In the genomic region with DNA sequence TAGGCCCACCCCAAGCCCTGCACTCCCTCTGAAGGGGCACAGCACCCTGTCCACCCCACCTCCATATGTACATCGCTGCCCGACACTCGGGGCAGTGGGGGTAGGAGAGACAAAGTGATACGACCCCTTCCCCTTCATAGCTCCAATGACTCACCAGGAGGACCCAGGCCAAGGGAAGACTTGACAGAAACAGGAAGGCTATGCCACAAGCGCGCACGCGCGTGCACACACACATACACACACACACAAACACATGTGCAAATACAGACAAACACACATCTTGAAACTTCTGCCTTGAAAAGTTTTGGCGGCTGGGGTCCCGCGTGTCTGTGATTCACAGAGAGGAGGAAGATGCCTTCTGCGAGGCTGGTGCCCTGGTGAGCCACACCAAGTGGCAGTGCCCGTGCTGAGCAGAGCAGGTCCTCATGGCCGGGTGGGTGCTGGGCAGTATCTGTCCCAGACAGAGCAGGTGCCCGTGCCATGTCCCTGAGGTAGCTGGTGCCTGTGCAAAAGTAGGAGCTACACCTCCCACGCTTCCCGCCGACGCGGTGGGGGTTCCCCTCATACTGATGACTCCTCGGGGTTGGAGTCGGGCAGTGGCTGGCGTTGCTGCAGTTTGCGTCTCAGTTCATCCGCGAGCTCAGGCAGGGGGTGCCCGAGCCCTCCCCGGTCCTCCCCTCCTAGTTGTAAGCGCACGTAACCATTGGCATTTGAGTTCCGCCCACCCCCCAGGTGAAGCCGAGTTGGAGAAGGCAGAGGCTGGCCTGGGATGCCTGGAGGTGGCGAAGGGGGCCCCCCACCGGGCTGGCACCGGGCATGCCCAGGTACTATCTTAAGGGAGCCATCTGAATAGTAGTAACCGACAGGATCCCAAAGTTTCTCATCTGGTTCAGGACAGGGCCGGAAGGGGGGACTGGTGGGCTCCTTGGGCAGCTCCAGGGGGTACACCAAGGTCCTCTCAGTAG, we compare ENCODE assay signal across 11 cellular contexts. TPM values are rescaled to one million over a fixed set of nuclear protein-coding genes. Genes with fewer than 3 reads are reported as not detected.
DNase-seq lines count a peak whose midpoint lies in the region; ATAC-seq, FAIRE-seq and TF ChIP-seq lines count a peak whose summit lies in the region.
"Had no signal": no experiment of that assay in that cellular context is flagged by ENCODE, and none has a peak within 500 bp of the region (broad histone marks: within the 10 kb centered on the region; RNA-seq: fewer than 3 reads in every experiment).

No MANE protein-coding gene starts in this region.

- H3K36me3 ChIP-seq in HepG2 (replicated peaks in 1 of 2; ENCODE audit: control insufficient read depth in 1 of 2, insufficient read depth in 2 of 2, low read length in 2 of 2): peaks cover 28 to 46% of the 10 kb centered on the region in 2 experiments
- H3K36me3 ChIP-seq in brain microvascular endothelial cell (replicated peaks): peaks cover 50% of the 10 kb centered on the region

- H3K9me3 Mint-ChIP-seq in activated CD4-positive, alpha-beta T cell treated with anti-CD3 and anti-CD28 coated beads for 36 hours (ENCODE audit: low read depth): no peaks in the 10 kb centered on the region

- POLR2A ChIA-PET in activated CD4-positive, alpha-beta T cell treated with anti-CD3 and anti-CD28 coated beads for 36 hours (lab: Charles Lee): no interaction called here
- POLR2A ChIA-PET in HepG2 (lab: Yijun Ruan, JAX): interaction anchor here (1.0 to 6.1 kb wide), 3 partner anchors 8 to 42 kb away, joined by 3 to 152 read pairs (median 14); a partner anchor contains a TSS

- no peak overlapping the region for H3K4me3 ChIP-seq in HepG2 (replicated peaks in 1 of 3; ENCODE audit: insufficient read depth in 1 of 3, low read depth in 2 of 3, low read length in 3 of 3)
- H3K4me3 ChIP-seq in brain microvascular endothelial cell (ENCODE audit: low read depth, low read length): no peak overlapping the region
- H3K4me3 ChIP-seq: SK-N-MC had no signal

- H3K9me3 ChIP-seq in HepG2 (ENCODE audit: low read length): no peaks in the 10 kb centered on the region

- in situ Hi-C loops in HepG2 (cut with HindIII; ENCODE audit: extremely low pct_ligation_motif_present, low pct_unique_long_range_greater_than_20kb): no loop called here
- in situ Hi-C loops in brain microvascular endothelial cell (cut with HindIII; ENCODE audit: low pct_ligation_motif_present, low sequenced_read_pairs): no loop called here

- peak; percentile 79 for DNase-seq in activated CD4-positive, alpha-beta T cell treated with anti-CD3 and anti-CD28 coated beads for 36 hours
- DNase-seq in activated CD4-positive, alpha-beta T cell treated with anti-CD3 and anti-CD28 coated beads for 1 hour: no peak
- peak; percentile 52 for DNase-seq in activated naive CD4-positive, alpha-beta T cell treated with anti-CD3 and anti-CD28 coated beads, Interleukin-2, amount 50 U/mL, for 16 hours
- DNase-seq in HepG2 (ENCODE audit: low spot score): no peak
- peak in 6 of 49 donors; percentile 29 to 46 (median 36) for DNase-seq in substantia nigra (lab: John Stamatoyannopoulos, UW)
- DNase-seq in glomerular visceral epithelial cell (ENCODE audit: extremely low spot score): no peak
- DNase-seq in brain microvascular endothelial cell: no peak
- DNase-seq in NCI-H2171 treated with DMSO at 0.1 percent for 48 hours (lab: John Stamatoyannopoulos, UW): no peak
- DNase-seq: amniotic stem cell, NCI-H1436 treated with DMSO at 0.1 percent for 48 hours had no signal

- H3K4me3 Mint-ChIP-seq in activated CD4-positive, alpha-beta T cell treated with anti-CD3 and anti-CD28 coated beads for 36 hours: no peak overlapping the region

- peaks cover 56% of the 10 kb centered on the region for H3K4me1 ChIP-seq in HepG2 (ENCODE audit: insufficient read depth, low read length)

- no TSS peak for BruUV-seq in HepG2 (replicated peaks; lab: Mats Ljungman, UMichigan)

- no peak for TF ChIP-seq RAD21 in HepG2 (CRISPR knock-in tag; IDR thresholded peaks at IDR 0.05)

- WGBS in HepG2 (ENCODE audit: low lambda C conversion rate): 95% methylated on average over 38 of the region's 38 CpGs

- intact Hi-C loops in activated CD4-positive, alpha-beta T cell treated with anti-CD3 and anti-CD28 coated beads for 36 hours (cut with DNase I, micrococcal nuclease): loop anchor here in 1 of 2 experiments (5.0 kb wide), 1 partner anchor 52 kb away; no protein-coding TSS in a partner anchor
- intact Hi-C loops in HepG2 (cut with micrococcal nuclease; ENCODE audit: unreplicated experiment): no loop called here

- TF ChIP-seq EP300 in HepG2 (IDR thresholded peaks at IDR 0.05; ENCODE audit: low read depth in 2 of 2, low read length in 2 of 2): no peak
- no peak for TF ChIP-seq EP300 in HepG2 (CRISPR knock-in tag; IDR thresholded peaks at IDR 0.05; ENCODE audit: borderline replicate concordance)

- peaks cover 9% of the 10 kb centered on the region for H3K36me3 Mint-ChIP-seq in activated CD4-positive, alpha-beta T cell treated with anti-CD3 and anti-CD28 coated beads for 36 hours (ENCODE audit: low read depth)

- TF ChIP-seq POLR2A in HepG2 (IDR thresholded peaks at IDR 0.05; ENCODE audit: insufficient read depth in 1 of 2, low read depth in 2 of 2, low read length in 2 of 2): no peak

- H3K27me3 Mint-ChIP-seq in activated CD4-positive, alpha-beta T cell treated with anti-CD3 and anti-CD28 coated beads for 36 hours: no peaks in the 10 kb centered on the region

- no peak overlapping the region for H3K4me2 ChIP-seq in HepG2 (ENCODE audit: low read depth, low read length)

- FAIRE-seq in HepG2 (lab: Jason Lieb, UNC): no peak

- no peak overlapping the region for H2AFZ ChIP-seq in HepG2 (ENCODE audit: low read length)

- peak overlapping the region; percentile 42 for H3K27ac Mint-ChIP-seq in activated CD4-positive, alpha-beta T cell treated with anti-CD3 and anti-CD28 coated beads for 36 hours

- H3K79me2 ChIP-seq in HepG2 (ENCODE audit: insufficient read depth, low read length): peaks cover 17% of the 10 kb centered on the region

- H3K4me1 Mint-ChIP-seq in activated CD4-positive, alpha-beta T cell treated with anti-CD3 and anti-CD28 coated beads for 36 hours: peaks cover 32% of the 10 kb centered on the region

- no peak for TF ChIP-seq CTCF in HepG2 (CRISPR knock-in tag; IDR thresholded peaks at IDR 0.05)
- no peak for TF ChIP-seq CTCF in brain microvascular endothelial cell (IDR thresholded peaks at IDR 0.05; ENCODE audit: low read depth, low read length, missing control alignments)

- H3K9ac ChIP-seq in HepG2 (ENCODE audit: insufficient read depth, low read depth, low read length): no peak overlapping the region

- H3K27ac ChIP-seq in HepG2 (ENCODE audit: extremely low read length, insufficient read depth, low read length) (no peak overlapping the region), substantia nigra (ENCODE audit: low read depth, low read length, poor library complexity, severe bottlenecking) (peak overlapping the region; percentile 82), brain microvascular endothelial cell (no peak overlapping the region)
- H3K27ac ChIP-seq: SK-N-MC had no signal

- no peak for ATAC-seq in activated CD4-positive, alpha-beta T cell treated with anti-CD3 and anti-CD28 coated beads for 36 hours
- ATAC-seq in HepG2: no peak

- CTCF ChIA-PET in activated CD4-positive, alpha-beta T cell treated with anti-CD3 and anti-CD28 coated beads for 36 hours (lab: Charles Lee): interaction anchor here (0.6 to 1.5 kb wide), 5 partner anchors 10 to 318 kb away, joined by 4 to 6 read pairs (median 4); a partner anchor contains a TSS
- CTCF ChIA-PET in HepG2 (lab: Yijun Ruan, JAX; ENCODE audit: low intra/inter-chr PET ratio, low total read pairs): no interaction called here

- no peaks in the 10 kb centered on the region; a peak in 1 of 5 replicates for H3K27me3 ChIP-seq in HepG2 (ENCODE audit: control insufficient read depth in 1 of 2, insufficient read depth in 2 of 2, low read length in 2 of 2)
- H3K27me3 ChIP-seq in brain microvascular endothelial cell (replicated peaks): no peaks in the 10 kb centered on the region

- H4K20me1 ChIP-seq in HepG2 (ENCODE audit: insufficient read depth, low read length): no peaks in the 10 kb centered on the region

RNA-seq across cellular contexts. Expression of a gene that starts 2.5 kb away (rescaled TPM):
- total RNA-seq in activated CD4-positive, alpha-beta T cell treated with anti-CD3 and anti-CD28 coated beads for 36 hours: 10 to 100 TPM; 23.0 to 23.6 TPM
- 23.2 and 26.7 TPM in 2 replicates for total RNA-seq in HepG2 (2016; rRNA removed; fragmentation: Illumina TruSeq; extraction: Trizol)
- total RNA-seq in HepG2 (2016; cell fraction: cytosol; rRNA removed; fragmentation: Illumina TruSeq; extraction: Trizol; ENCODE audit: low read depth): 40.7 and 45.8 TPM in 2 replicates
- 26.3 and 27.1 TPM in 2 replicates for total RNA-seq in HepG2 (2016; cell fraction: insoluble cytoplasmic fraction; rRNA removed; fragmentation: Illumina TruSeq; extraction: Trizol)
- 37.4 and 41.3 TPM in 2 replicates for total RNA-seq in HepG2 (2016; cell fraction: membrane; rRNA removed; fragmentation: Illumina TruSeq; extraction: Trizol)
- total RNA-seq in HepG2 (2016; cell fraction: nucleus; rRNA removed; fragmentation: Illumina TruSeq; extraction: Trizol): 10.3 and 11.7 TPM in 2 replicates
- 24.8 and 27.8 TPM in 2 replicates for polyA plus RNA-seq in HepG2 (2011; rRNA removed)
- 18.3 and 31.5 TPM in 2 replicates for polyA plus RNA-seq in HepG2 (2011; cell fraction: cytosol; rRNA removed)
- 24.2 and 29.2 TPM in 2 replicates for polyA plus RNA-seq in HepG2 (2011; cell fraction: nucleus; rRNA removed)
- 14.6 and 20.3 TPM in 2 replicates for polyA plus RNA-seq in HepG2 (2012)
- 55.3 and 63.9 TPM in 2 replicates for polyA plus RNA-seq in HepG2 (2016; cell fraction: cytosol; fragmentation: Illumina TruSeq; extraction: Trizol; ENCODE audit: low read depth)
- polyA plus RNA-seq in HepG2 (2016; cell fraction: insoluble cytoplasmic fraction; fragmentation: Illumina TruSeq; extraction: Trizol; ENCODE audit: low read depth): 33.9 and 35.0 TPM in 2 replicates
- 40.8 and 47.0 TPM in 2 replicates for polyA plus RNA-seq in HepG2 (2016; cell fraction: membrane; fragmentation: Illumina TruSeq; extraction: Trizol; ENCODE audit: low read depth)
- 23.0 and 24.9 TPM in 2 replicates for polyA plus RNA-seq in HepG2 (2016; cell fraction: nucleus; fragmentation: Illumina TruSeq; extraction: Trizol; ENCODE audit: insufficient read depth, low read depth)
- polyA minus RNA-seq in HepG2 (2011; rRNA and poly(A)+ RNA removed; ENCODE audit: low replicate concordance): 10.9 and 17.9 TPM in 2 replicates
- polyA minus RNA-seq in HepG2 (2011; cell fraction: cytosol; rRNA and poly(A)+ RNA removed): 4.6 and 5.6 TPM in 2 replicates
- polyA minus RNA-seq in HepG2 (2011; cell fraction: nucleus; rRNA and poly(A)+ RNA removed): 8.2 and 14.2 TPM in 2 replicates

RNA-seq across cellular contexts. Expression of a gene that starts 9.5 kb away (rescaled TPM):
- total RNA-seq in activated CD4-positive, alpha-beta T cell treated with anti-CD3 and anti-CD28 coated beads for 36 hours: 1 to 10 TPM; 7.5 to 9.6 TPM
- 11.3 and 25.9 TPM in 2 replicates for total RNA-seq in HepG2 (2016; rRNA removed; fragmentation: Illumina TruSeq; extraction: Trizol)
- 3.5 and 4.2 TPM in 2 replicates for total RNA-seq in HepG2 (2016; cell fraction: cytosol; rRNA removed; fragmentation: Illumina TruSeq; extraction: Trizol; ENCODE audit: low read depth)
- 8.4 and 25.7 TPM in 2 replicates for total RNA-seq in HepG2 (2016; cell fraction: insoluble cytoplasmic fraction; rRNA removed; fragmentation: Illumina TruSeq; extraction: Trizol)
- 10.9 and 11.4 TPM in 2 replicates for total RNA-seq in HepG2 (2016; cell fraction: membrane; rRNA removed; fragmentation: Illumina TruSeq; extraction: Trizol)
- 22.1 and 28.3 TPM in 2 replicates for total RNA-seq in HepG2 (2016; cell fraction: nucleus; rRNA removed; fragmentation: Illumina TruSeq; extraction: Trizol)
- polyA plus RNA-seq in HepG2 (2011; rRNA removed): 46.6 and 69.2 TPM in 2 replicates
- 33.4 and 47.8 TPM in 2 replicates for polyA plus RNA-seq in HepG2 (2011; cell fraction: cytosol; rRNA removed)
- 135 and 157 TPM in 2 replicates for polyA plus RNA-seq in HepG2 (2011; cell fraction: nucleus; rRNA removed)
- 27.3 and 39.4 TPM in 2 replicates for polyA plus RNA-seq in HepG2 (2012)
- 1.0 and 1.2 TPM in 2 replicates for polyA plus RNA-seq in HepG2 (2016; cell fraction: cytosol; fragmentation: Illumina TruSeq; extraction: Trizol; ENCODE audit: low read depth)
- polyA plus RNA-seq in HepG2 (2016; cell fraction: insoluble cytoplasmic fraction; fragmentation: Illumina TruSeq; extraction: Trizol; ENCODE audit: low read depth): 6.0 and 8.4 TPM in 2 replicates
- polyA plus RNA-seq in HepG2 (2016; cell fraction: membrane; fragmentation: Illumina TruSeq; extraction: Trizol; ENCODE audit: low read depth): 3.1 and 3.2 TPM in 2 replicates
- polyA plus RNA-seq in HepG2 (2016; cell fraction: nucleus; fragmentation: Illumina TruSeq; extraction: Trizol; ENCODE audit: insufficient read depth, low read depth): 51.6 and 60.2 TPM in 2 replicates
- 29.1 and 175 TPM in 2 replicates for polyA minus RNA-seq in HepG2 (2011; rRNA and poly(A)+ RNA removed; ENCODE audit: low replicate concordance)
- 41.8 and 45.0 TPM in 2 replicates for polyA minus RNA-seq in HepG2 (2011; cell fraction: cytosol; rRNA and poly(A)+ RNA removed)
- 25.8 and 31.7 TPM in 2 replicates for polyA minus RNA-seq in HepG2 (2011; cell fraction: nucleus; rRNA and poly(A)+ RNA removed)

RNA-seq across cellular contexts. Expression of a gene that starts 16.5 kb away (rescaled TPM):
- total RNA-seq in activated CD4-positive, alpha-beta T cell treated with anti-CD3 and anti-CD28 coated beads for 36 hours: 1 to 10 TPM; 5.1 to 5.3 TPM
- total RNA-seq in HepG2 (2016; rRNA removed; fragmentation: Illumina TruSeq; extraction: Trizol): 0.35 and 1.5 TPM in 2 replicates
- total RNA-seq in HepG2 (2016; cell fraction: cytosol; rRNA removed; fragmentation: Illumina TruSeq; extraction: Trizol; ENCODE audit: low read depth): 0.35 and 0.51 TPM in 2 replicates
- 0.61 and 2.2 TPM in 2 replicates for total RNA-seq in HepG2 (2016; cell fraction: insoluble cytoplasmic fraction; rRNA removed; fragmentation: Illumina TruSeq; extraction: Trizol)
- total RNA-seq in HepG2 (2016; cell fraction: membrane; rRNA removed; fragmentation: Illumina TruSeq; extraction: Trizol): 0.77 and 0.90 TPM in 2 replicates
- total RNA-seq in HepG2 (2016; cell fraction: nucleus; rRNA removed; fragmentation: Illumina TruSeq; extraction: Trizol): 2.3 and 2.8 TPM in 2 replicates
- 1.6 and 2.7 TPM in 2 replicates for polyA plus RNA-seq in HepG2 (2011; rRNA removed)
- 0.71 and 0.90 TPM in 2 replicates for polyA plus RNA-seq in HepG2 (2011; cell fraction: cytosol; rRNA removed)
- polyA plus RNA-seq in HepG2 (2011; cell fraction: nucleus; rRNA removed): 17.9 and 22.1 TPM in 2 replicates
- 0.72 and 2.1 TPM in 2 replicates for polyA plus RNA-seq in HepG2 (2012)
- polyA plus RNA-seq in HepG2 (2016; cell fraction: cytosol; fragmentation: Illumina TruSeq; extraction: Trizol; ENCODE audit: low read depth): 0.47 and 0.50 TPM in 2 replicates
- polyA plus RNA-seq in HepG2 (2016; cell fraction: insoluble cytoplasmic fraction; fragmentation: Illumina TruSeq; extraction: Trizol; ENCODE audit: low read depth): 0.32 and 0.50 TPM in 2 replicates
- 0.47 and 0.74 TPM in 2 replicates for polyA plus RNA-seq in HepG2 (2016; cell fraction: membrane; fragmentation: Illumina TruSeq; extraction: Trizol; ENCODE audit: low read depth)
- 9.2 and 10.4 TPM in 2 replicates for polyA plus RNA-seq in HepG2 (2016; cell fraction: nucleus; fragmentation: Illumina TruSeq; extraction: Trizol; ENCODE audit: insufficient read depth, low read depth)
- 1.6 and 5.1 TPM in 2 replicates for polyA minus RNA-seq in HepG2 (2011; rRNA and poly(A)+ RNA removed; ENCODE audit: low replicate concordance)
- not detected in 2 replicates for polyA minus RNA-seq in HepG2 (2011; cell fraction: cytosol; rRNA and poly(A)+ RNA removed)
- 3.9 and 4.1 TPM in 2 replicates for polyA minus RNA-seq in HepG2 (2011; cell fraction: nucleus; rRNA and poly(A)+ RNA removed)

RNA-seq across cellular contexts. Expression of a gene that starts 44.3 kb away (rescaled TPM):
- 10 to 100 TPM; 19.2 to 31.2 TPM for total RNA-seq in activated CD4-positive, alpha-beta T cell treated with anti-CD3 and anti-CD28 coated beads for 36 hours
- total RNA-seq in HepG2 (2016; rRNA removed; fragmentation: Illumina TruSeq; extraction: Trizol): 8.4 and 21.2 TPM in 2 replicates
- 5.5 and 5.9 TPM in 2 replicates for total RNA-seq in HepG2 (2016; cell fraction: cytosol; rRNA removed; fragmentation: Illumina TruSeq; extraction: Trizol; ENCODE audit: low read depth)
- 6.5 and 21.5 TPM in 2 replicates for total RNA-seq in HepG2 (2016; cell fraction: insoluble cytoplasmic fraction; rRNA removed; fragmentation: Illumina TruSeq; extraction: Trizol)
- total RNA-seq in HepG2 (2016; cell fraction: membrane; rRNA removed; fragmentation: Illumina TruSeq; extraction: Trizol): 8.5 and 9.2 TPM in 2 replicates
- 22.7 and 27.7 TPM in 2 replicates for total RNA-seq in HepG2 (2016; cell fraction: nucleus; rRNA removed; fragmentation: Illumina TruSeq; extraction: Trizol)
- 27.9 and 43.4 TPM in 2 replicates for polyA plus RNA-seq in HepG2 (2011; rRNA removed)
- polyA plus RNA-seq in HepG2 (2011; cell fraction: cytosol; rRNA removed): 24.2 and 26.5 TPM in 2 replicates
- 68.4 and 71.2 TPM in 2 replicates for polyA plus RNA-seq in HepG2 (2011; cell fraction: nucleus; rRNA removed)
- polyA plus RNA-seq in HepG2 (2012): 35.8 and 38.5 TPM in 2 replicates
- 4.3 and 4.5 TPM in 2 replicates for polyA plus RNA-seq in HepG2 (2016; cell fraction: cytosol; fragmentation: Illumina TruSeq; extraction: Trizol; ENCODE audit: low read depth)
- polyA plus RNA-seq in HepG2 (2016; cell fraction: insoluble cytoplasmic fraction; fragmentation: Illumina TruSeq; extraction: Trizol; ENCODE audit: low read depth): 11.7 and 14.4 TPM in 2 replicates
- 10.0 and 11.0 TPM in 2 replicates for polyA plus RNA-seq in HepG2 (2016; cell fraction: membrane; fragmentation: Illumina TruSeq; extraction: Trizol; ENCODE audit: low read depth)
- polyA plus RNA-seq in HepG2 (2016; cell fraction: nucleus; fragmentation: Illumina TruSeq; extraction: Trizol; ENCODE audit: insufficient read depth, low read depth): 48.6 and 52.0 TPM in 2 replicates
- 49.9 and 152 TPM in 2 replicates for polyA minus RNA-seq in HepG2 (2011; rRNA and poly(A)+ RNA removed; ENCODE audit: low replicate concordance)
- 50.4 and 69.9 TPM in 2 replicates for polyA minus RNA-seq in HepG2 (2011; cell fraction: cytosol; rRNA and poly(A)+ RNA removed)
- polyA minus RNA-seq in HepG2 (2011; cell fraction: nucleus; rRNA and poly(A)+ RNA removed): 56.1 and 70.2 TPM in 2 replicates

Comparison
In these comparisons a context has a peak if more than half of its experiments do, and no peak if none do; other contexts are left out.
1. DNase-seq: peak in activated CD4-positive, alpha-beta T cell treated with anti-CD3 and anti-CD28 coated beads for 36 hours (single experiment) and activated naive CD4-positive, alpha-beta T cell treated with anti-CD3 and anti-CD28 coated beads, Interleukin-2, amount 50 U/mL, for 16 hours (single experiment); none in activated CD4-positive, alpha-beta T cell treated with anti-CD3 and anti-CD28 coated beads for 1 hour (single experiment), HepG2 (single experiment), glomerular visceral epithelial cell (single experiment), brain microvascular endothelial cell (single experiment) and NCI-H2171 treated with DMSO at 0.1 percent for 48 hours (single experiment).